Comparison of ENCODE assay signal across 19 cellular contexts in the genomic region with DNA sequence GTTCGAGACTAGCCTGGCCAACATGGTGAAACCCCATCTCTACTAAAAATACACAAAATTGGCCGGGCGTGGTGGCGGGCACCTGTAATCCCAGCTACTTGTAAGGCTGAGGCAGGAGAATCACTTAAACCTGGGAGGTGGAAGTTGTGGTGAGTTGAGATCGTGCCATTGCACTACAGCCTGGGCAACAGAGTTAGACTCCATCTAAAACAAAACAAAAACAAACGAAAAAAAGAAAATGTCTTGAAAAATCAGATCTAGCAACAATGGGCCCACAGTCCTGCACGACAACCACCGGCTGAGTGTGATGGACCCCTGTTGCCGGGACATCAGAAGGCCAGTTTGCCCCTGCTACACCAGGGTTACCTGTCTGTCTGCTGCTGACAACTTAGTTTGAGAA. TPM values are rescaled to one million over a fixed set of nuclear protein-coding genes. Genes with fewer than 3 reads are reported as not detected.
"Had no signal": no experiment of that assay in that cellular context is flagged by ENCODE, and none has a peak within 500 bp of the region (broad histone marks: within the 10 kb centered on the region; RNA-seq: fewer than 3 reads in every experiment).

No MANE protein-coding gene starts in this region.

- H3K9me3 Mint-ChIP-seq: T-cell had no signal

- H3K27me3 Mint-ChIP-seq: T-cell had no signal

- H3K36me3 ChIP-seq: ascending aorta had no signal

- H2AFZ ChIP-seq: PC-9 had no signal

- DNase-seq: activated CD4-positive, alpha-beta T cell treated with anti-CD3 and anti-CD28 coated beads, Interleukin-2, amount 50 U/mL, for 4 hours; activated CD8-positive, alpha-beta memory T cell treated with anti-CD3 and anti-CD28 coated beads, Interleukin-2, amount 50 U/mL, for 48 hours; activated CD8-positive, alpha-beta T cell treated with anti-CD3 and anti-CD28 coated beads, Interleukin-2, amount 10 ng/mL, durations not matched to agents 7 days and 5 days; activated T-cell treated with anti-CD3 and anti-CD28 coated beads, Interleukin-2, amount 50 U/mL, for 1 hour; amniotic stem cell; Karpas-422; MM.1S; NCI-H1105; NCI-H1436 treated with DMSO at 0.1 percent for 48 hours; NCI-H187; NCI-H2081; NCI-H510A treated with DMSO at 0.1 percent for 48 hours; PC-9; SIG-M5; T-cell had no signal

- H3K36me3 Mint-ChIP-seq: brain, T-cell had no signal

- H3K27ac ChIP-seq: ascending aorta, PC-9, VCaP had no signal

- H3K4me3 Mint-ChIP-seq: activated CD8-positive, alpha-beta T cell treated with anti-CD3 and anti-CD28 coated beads, Interleukin-2, amount 10 ng/mL, durations not matched to agents 7 days and 5 days; T-cell had no signal

- H3K9me3 ChIP-seq: ascending aorta had no signal

- H3K4me3 ChIP-seq: ascending aorta, K562, PC-9 had no signal

- H3K4me2 ChIP-seq: PC-9 had no signal

- ATAC-seq: activated CD8-positive, alpha-beta T cell treated with anti-CD3 and anti-CD28 coated beads, Interleukin-2, amount 10 ng/mL, durations not matched to agents 7 days and 5 days; K562; T-cell had no signal

- H3K27me3 ChIP-seq: ascending aorta had no signal

RNA-seq across cellular contexts. Expression of gene RMI2, which starts 3.9 kb away (rescaled TPM):
- total RNA-seq: ascending aorta had no signal
